16 cellular contexts compared by ENCODE assay signal in the genomic region with DNA sequence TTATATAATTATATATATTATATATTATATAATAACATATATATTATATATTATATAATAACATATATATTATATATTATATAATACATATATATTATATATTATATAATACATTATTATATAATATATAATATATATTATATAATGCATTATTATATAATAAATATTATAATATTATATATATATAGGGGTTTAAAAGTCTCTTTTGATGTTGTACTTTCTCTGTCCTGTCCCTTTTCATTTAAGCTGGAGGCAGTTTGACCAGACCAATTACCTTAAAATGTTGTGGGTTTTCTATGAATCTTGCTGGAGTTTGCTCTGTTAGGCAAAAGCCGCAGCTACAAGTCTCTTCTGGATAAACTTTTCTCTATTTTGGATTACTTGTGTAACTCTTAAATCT. TPM values are rescaled to one million over a fixed set of nuclear protein-coding genes. Genes with fewer than 3 reads are reported as not detected.
DNase-seq lines count a peak whose midpoint lies in the region; ATAC-seq and FAIRE-seq lines count a peak whose summit lies in the region.
"Had no signal": no experiment of that assay in that cellular context is flagged by ENCODE, and none has a peak within 500 bp of the region (broad histone marks: within the 10 kb centered on the region; RNA-seq: fewer than 3 reads in every experiment).

No MANE protein-coding gene starts in this region.

- CTCF ChIA-PET in activated naive CD4-positive, alpha-beta T cell treated with anti-CD3 and anti-CD28 coated beads, Interleukin-2, amount 10 ng/mL, durations not matched to agents 7 days and 5 days (lab: Charles Lee) = no interaction called here

- H3K4me3 Mint-ChIP-seq in activated naive CD4-positive, alpha-beta T cell treated with anti-CD3 and anti-CD28 coated beads, Interleukin-2, amount 10 ng/mL, durations not matched to agents 7 days and 5 days = no peak overlapping the region
- H3K4me3 Mint-ChIP-seq: B cell; CD4-positive, alpha-beta T cell; HFFc6 had no signal

- no peak overlapping the region for H3K4me3 ChIP-seq in right cardiac atrium (ENCODE audit: low read length)
- H3K4me3 ChIP-seq: GM12878 had no signal

- peaks cover under 1% of the 10 kb centered on the region for H3K27me3 Mint-ChIP-seq in activated naive CD4-positive, alpha-beta T cell treated with anti-CD3 and anti-CD28 coated beads, Interleukin-2, amount 10 ng/mL, durations not matched to agents 7 days and 5 days
- H3K27me3 Mint-ChIP-seq: B cell; CD4-positive, alpha-beta T cell had no signal

- ATAC-seq in activated naive CD4-positive, alpha-beta T cell treated with anti-CD3 and anti-CD28 coated beads, Interleukin-2, amount 50 U/mL, for 72 hours = no peak
- ATAC-seq in left lobe of liver = no peak
- ATAC-seq in right cardiac atrium = no peak
- no peak for ATAC-seq in HG03025 (IDR thresholded peaks at IDR 0.05; ENCODE audit: low FRiP score, unreplicated experiment)
- ATAC-seq: GM12878 had no signal

- intact Hi-C loops in right cardiac atrium (cut with DNase I) = no loop called here

- H3K4me1 ChIP-seq in right cardiac atrium (ENCODE audit: control insufficient read depth, insufficient read depth, low read length) = no peaks in the 10 kb centered on the region

- FAIRE-seq in endometrium (lab: Jason Lieb, UNC) = peak; percentile 18
- FAIRE-seq: GM12878, GM18507 had no signal

- no peaks in the 10 kb centered on the region for H3K9me3 ChIP-seq in right cardiac atrium (ENCODE audit: control insufficient read depth, low read length)

- no peaks in the 10 kb centered on the region for H3K4me1 Mint-ChIP-seq in activated naive CD4-positive, alpha-beta T cell treated with anti-CD3 and anti-CD28 coated beads, Interleukin-2, amount 10 ng/mL, durations not matched to agents 7 days and 5 days

- 97% methylated on average over 1 of the region's 1 CpG for WGBS in right cardiac atrium

- H3K27ac ChIP-seq in right cardiac atrium (ENCODE audit: low read length) = no peak overlapping the region

- H3K27me3 ChIP-seq in right cardiac atrium (ENCODE audit: control insufficient read depth, insufficient read depth) = no peaks in the 10 kb centered on the region

- H3K27ac Mint-ChIP-seq in activated naive CD4-positive, alpha-beta T cell treated with anti-CD3 and anti-CD28 coated beads, Interleukin-2, amount 50 U/mL, for 72 hours = peak overlapping the region; percentile 36 to 88
- H3K27ac Mint-ChIP-seq in activated naive CD4-positive, alpha-beta T cell treated with anti-CD3 and anti-CD28 coated beads, Interleukin-2, amount 10 ng/mL, durations not matched to agents 7 days and 5 days = no peak overlapping the region
- H3K27ac Mint-ChIP-seq: B cell; CD4-positive, alpha-beta T cell; HFFc6 had no signal

- no peak for DNase-seq in activated naive CD4-positive, alpha-beta T cell treated with anti-CD3 and anti-CD28 coated beads, Interleukin-2, amount 50 U/mL, for 72 hours (ENCODE audit: low spot score in 2 of 2)
- no peak for DNase-seq in activated naive CD4-positive, alpha-beta T cell treated with anti-CD3 and anti-CD28 coated beads, Interleukin-2, amount 10 ng/mL, durations not matched to agents 7 days and 5 days
- peak; percentile 54 for DNase-seq in NOMO-1 treated with DMSO at 0.1 percent for 48 hours (lab: John Stamatoyannopoulos, UW; ENCODE audit: unreplicated experiment)
- DNase-seq in left lobe of liver (ENCODE audit: low spot score) = no peak
- no peak for DNase-seq in right cardiac atrium
- DNase-seq: C1 segment of cervical spinal cord; Calu3; CD4-positive, alpha-beta T cell; DMS 273 treated with DMSO at 0.1 percent for 48 hours; HCEC 1CT; HFFc6 had no signal

- no peaks in the 10 kb centered on the region for H3K9me3 Mint-ChIP-seq in activated naive CD4-positive, alpha-beta T cell treated with anti-CD3 and anti-CD28 coated beads, Interleukin-2, amount 50 U/mL, for 72 hours
- peaks cover 2% of the 10 kb centered on the region for H3K9me3 Mint-ChIP-seq in activated naive CD4-positive, alpha-beta T cell treated with anti-CD3 and anti-CD28 coated beads, Interleukin-2, amount 10 ng/mL, durations not matched to agents 7 days and 5 days
- H3K9me3 Mint-ChIP-seq: HFFc6 had no signal

- H3K36me3 Mint-ChIP-seq in activated naive CD4-positive, alpha-beta T cell treated with anti-CD3 and anti-CD28 coated beads, Interleukin-2, amount 50 U/mL, for 72 hours = no peaks in the 10 kb centered on the region
- no peaks in the 10 kb centered on the region for H3K36me3 Mint-ChIP-seq in activated naive CD4-positive, alpha-beta T cell treated with anti-CD3 and anti-CD28 coated beads, Interleukin-2, amount 10 ng/mL, durations not matched to agents 7 days and 5 days

RNA-seq across cellular contexts. Expression of a gene that starts 22.2 kb away (rescaled TPM):
- 10 to 100 TPM; 11.1 to 14.0 TPM for total RNA-seq in activated naive CD4-positive, alpha-beta T cell treated with anti-CD3 and anti-CD28 coated beads, Interleukin-2, amount 50 U/mL, for 72 hours
- total RNA-seq in left lobe of liver (28.5 TPM), right cardiac atrium (10 to 100 TPM; 62.1 to 67.9 (median 63.6) TPM)
- polyA plus RNA-seq in right cardiac atrium = 23.8 TPM
